8 cellular contexts compared by ENCODE assay signal in the genomic region with DNA sequence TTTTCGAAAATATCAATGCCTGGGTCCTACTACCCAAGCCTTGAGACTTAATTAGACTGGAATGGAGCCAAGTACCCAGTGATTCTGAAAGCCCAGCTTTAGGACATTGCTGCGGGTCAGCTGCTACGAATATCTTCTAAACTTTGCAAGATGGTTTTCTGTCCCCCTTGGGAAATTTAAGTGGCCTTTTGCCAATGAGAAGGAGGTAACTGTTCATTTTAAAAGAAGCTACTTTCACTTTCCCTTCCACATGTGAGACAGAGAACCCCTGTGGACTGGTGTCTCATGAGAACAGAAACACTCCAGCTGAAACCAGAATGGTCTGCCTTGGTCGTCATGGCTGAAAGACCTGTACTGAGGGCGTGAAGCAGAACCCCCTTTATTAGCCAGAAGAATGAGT.
DNase-seq lines count a peak whose midpoint lies in the region; ATAC-seq and TF ChIP-seq lines count a peak whose summit lies in the region.

No MANE protein-coding gene starts in this region.

- no peak overlapping the region for H2AFZ ChIP-seq in osteoblast (ENCODE audit: low read length)

- peaks cover 14% of the 10 kb centered on the region for H3K27me3 ChIP-seq in osteoblast (ENCODE audit: insufficient read depth, low read length)
- H3K27me3 ChIP-seq in mesendoderm (ENCODE audit: insufficient read depth, low read length, poor library complexity) = no peaks in the 10 kb centered on the region

- H3K56ac ChIP-seq in mesendoderm (ENCODE audit: low read length) = no peak overlapping the region

- H3K23ac ChIP-seq in mesendoderm (ENCODE audit: low read length) = no peak overlapping the region

- no peaks in the 10 kb centered on the region for H3K36me3 ChIP-seq in osteoblast (ENCODE audit: insufficient read depth, low read length)
- no peaks in the 10 kb centered on the region for H3K36me3 ChIP-seq in mesendoderm (ENCODE audit: control insufficient read depth, insufficient read depth, low read length)

- peaks cover 19 to 29% (median 21%) of the 10 kb centered on the region in 3 donors for H3K4me1 Mint-ChIP-seq in IgD-negative memory B cell
- H3K4me1 Mint-ChIP-seq in activated naive CD8-positive, alpha-beta T cell (ENCODE audit: low read depth) = peaks cover 42% of the 10 kb centered on the region

- H3K4me1 ChIP-seq in osteoblast (ENCODE audit: insufficient read depth, low read length) = no peaks in the 10 kb centered on the region
- peaks cover 13% of the 10 kb centered on the region for H3K4me1 ChIP-seq in mesendoderm (ENCODE audit: control insufficient read depth, low read depth, low read length)

- H2BK5ac ChIP-seq in mesendoderm (ENCODE audit: low read length) = no peak overlapping the region

- no peak overlapping the region for H4K8ac ChIP-seq in mesendoderm (ENCODE audit: low read depth, low read length)

- TF ChIP-seq CTCF in osteoblast (IDR thresholded peaks at IDR 0.05; ENCODE audit: extremely low read depth, low read depth, low read length) = no peak

- DNase-seq in NCI-H345 (lab: John Stamatoyannopoulos, UW) (peak; percentile 32), NCI-H345 treated with DMSO at 0.1 percent for 48 hours (lab: John Stamatoyannopoulos, UW; ENCODE audit: unreplicated experiment) (no peak), osteoblast (ENCODE audit: insufficient read length, low spot score, missing footprints) (peak; percentile 44), mesendoderm (no peak), AG08396 (ENCODE audit: low spot score) (no peak)

- H3K4me3 ChIP-seq in osteoblast (ENCODE audit: insufficient read depth, low read length) = no peak overlapping the region
- no peak overlapping the region for H3K4me3 ChIP-seq in mesendoderm (ENCODE audit: low read length)

- H2BK15ac ChIP-seq in mesendoderm (replicated peaks; ENCODE audit: low read depth) = no peak overlapping the region

- no peak overlapping the region for H3K18ac ChIP-seq in mesendoderm (ENCODE audit: low read length)

- peak overlapping the region; percentile 3 to 82 (median 72) for H3K4me3 Mint-ChIP-seq in IgD-negative memory B cell
- H3K4me3 Mint-ChIP-seq in activated naive CD8-positive, alpha-beta T cell = peak overlapping the region; percentile 83

- H4K5ac ChIP-seq in mesendoderm (ENCODE audit: low read length) = no peak overlapping the region

- H3K27me3 Mint-ChIP-seq in IgD-negative memory B cell = peaks cover 2% of the 10 kb centered on the region
- H3K27me3 Mint-ChIP-seq in activated naive CD8-positive, alpha-beta T cell = no peaks in the 10 kb centered on the region

- H3K79me1 ChIP-seq in mesendoderm (ENCODE audit: low read length) = no peaks in the 10 kb centered on the region

- H3K4ac ChIP-seq in mesendoderm (ENCODE audit: low read depth, low read length) = no peak overlapping the region

- no peak overlapping the region for H2BK120ac ChIP-seq in mesendoderm (ENCODE audit: low read depth, low read length)

- no peak overlapping the region for H3K27ac ChIP-seq in osteoblast (ENCODE audit: low read depth, low read length)
- no peak overlapping the region for H3K27ac ChIP-seq in mesendoderm (ENCODE audit: low read depth, low read length)

- peaks cover 2% of the 10 kb centered on the region for H3K36me3 Mint-ChIP-seq in IgD-negative memory B cell
- H3K36me3 Mint-ChIP-seq in activated naive CD8-positive, alpha-beta T cell = peaks cover 6% of the 10 kb centered on the region

- no peaks in the 10 kb centered on the region for H4K20me1 ChIP-seq in osteoblast (ENCODE audit: insufficient read depth, low read length)

- H3K9me3 ChIP-seq in osteoblast (ENCODE audit: low read depth, low read length) = no peaks in the 10 kb centered on the region

- H3K79me2 ChIP-seq in osteoblast (ENCODE audit: insufficient read depth, low read length) = no peaks in the 10 kb centered on the region
- no peaks in the 10 kb centered on the region for H3K79me2 ChIP-seq in mesendoderm (ENCODE audit: control insufficient read depth, insufficient read depth, low read length)

- no peak overlapping the region for H3K9ac ChIP-seq in mesendoderm (ENCODE audit: low read length)

- peak overlapping the region; percentile 12 to 47 (median 40) for H3K27ac Mint-ChIP-seq in IgD-negative memory B cell
- H3K27ac Mint-ChIP-seq in activated naive CD8-positive, alpha-beta T cell = peak overlapping the region; percentile 88

- no CpG with 5 or more reads among the region's 5 CpGs for WGBS in mesendoderm (ENCODE audit: extremely low coverage, insufficient coverage, low lambda C conversion rate)

- ATAC-seq in GM21526 (IDR thresholded peaks at IDR 0.05; ENCODE audit: low FRiP score, unreplicated experiment) = peak; percentile 96

- H3K4me2 ChIP-seq in osteoblast (ENCODE audit: insufficient read depth, low read length) (peak overlapping the region; percentile 45), mesendoderm (ENCODE audit: low read length) (no peak overlapping the region)

- no peak overlapping the region for H2AK5ac ChIP-seq in mesendoderm (ENCODE audit: low read length)

- peaks cover 0 to 2% (median 0%) of the 10 kb centered on the region in 3 donors for H3K9me3 Mint-ChIP-seq in IgD-negative memory B cell
- H3K9me3 Mint-ChIP-seq in activated naive CD8-positive, alpha-beta T cell (ENCODE audit: low read depth) = no peaks in the 10 kb centered on the region

Comparison
In these comparisons a context has a peak if more than half of its experiments do, and no peak if none do; other contexts are left out.
1. DNase-seq: peak in NCI-H345 (single experiment) and osteoblast (single experiment); none in NCI-H345 treated with DMSO at 0.1 percent for 48 hours (single experiment), mesendoderm (single experiment) and AG08396 (single experiment).